ENCODE assay signal across 2 cellular contexts in the genomic region with DNA sequence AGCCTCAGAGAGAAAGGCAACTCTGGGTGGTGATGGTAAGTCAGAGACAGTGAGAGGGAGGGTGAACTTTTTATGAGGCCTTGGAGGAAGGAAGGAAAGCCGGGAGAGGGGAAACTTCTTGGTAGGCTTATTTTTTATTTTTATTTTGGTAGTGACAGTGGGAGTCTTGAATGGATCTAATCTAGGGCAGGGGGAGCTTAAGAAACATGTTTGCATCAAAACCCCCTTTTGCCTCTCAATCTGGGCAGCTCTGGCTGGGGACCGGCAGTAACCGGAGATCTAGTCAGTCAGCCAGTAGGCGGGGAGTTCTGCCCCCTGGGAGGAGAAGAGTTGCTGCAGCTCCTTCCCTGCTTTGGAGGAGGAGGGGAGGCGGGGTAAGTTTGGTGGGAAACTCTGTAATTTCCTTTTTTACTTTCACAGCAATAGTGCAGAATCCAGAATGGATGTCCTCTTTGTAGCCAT.
A peak's percentile ranks its signal among the peaks of the same experiment; 100 is the strongest.
TF ChIP-seq lines count a peak whose summit lies in the region.

Gene C1orf54 (plus strand): TSS at position 412 of the 462 bp plus-strand sequence. CDS start 28 bp downstream, at position 440.

TF ChIP-seq in IMR-90, 13 proteins besides CTCF, POLR2A, EP300 and RAD21:
- TF ChIP-seq MXI1 (IDR thresholded peaks at IDR 0.05; ENCODE audit: borderline replicate concordance, low read depth, low read length), result no peak
- TF ChIP-seq RCOR1 (IDR thresholded peaks at IDR 0.05; ENCODE audit: insufficient replicate concordance, low read length), result no peak
- no peak for TF ChIP-seq RFX5 (IDR thresholded peaks at IDR 0.05; ENCODE audit: low read depth, low read length)
- TF ChIP-seq FOS (IDR thresholded peaks at IDR 0.05; ENCODE audit: low read depth, low read length), result no peak
- 0 out of 2 replicates have a peak, but pooled peaks have one; percentile 16 for TF ChIP-seq BHLHE40 (IDR thresholded peaks at IDR 0.05; ENCODE audit: low read depth, low read length)
- peak; percentile 74; the same call in 1 of the 2 replicates for TF ChIP-seq MAZ (IDR thresholded peaks at IDR 0.05; ENCODE audit: borderline replicate concordance, low read depth, low read length)

TF ChIP-seq in GM12878, 131 proteins besides CTCF, POLR2A, EP300 and RAD21:
- TF ChIP-seq SREBF1 (IDR thresholded peaks at IDR 0.05; ENCODE audit: low read length) (no peak), FOXK2 (IDR thresholded peaks at IDR 0.05) (peak; percentile 45; the same call in 1 of the 2 replicates), ATF7 (IDR thresholded peaks at IDR 0.05; ENCODE audit: low read depth) (peak; percentile 54)
